ENCODE assay signal across 8 cellular contexts in the genomic region with DNA sequence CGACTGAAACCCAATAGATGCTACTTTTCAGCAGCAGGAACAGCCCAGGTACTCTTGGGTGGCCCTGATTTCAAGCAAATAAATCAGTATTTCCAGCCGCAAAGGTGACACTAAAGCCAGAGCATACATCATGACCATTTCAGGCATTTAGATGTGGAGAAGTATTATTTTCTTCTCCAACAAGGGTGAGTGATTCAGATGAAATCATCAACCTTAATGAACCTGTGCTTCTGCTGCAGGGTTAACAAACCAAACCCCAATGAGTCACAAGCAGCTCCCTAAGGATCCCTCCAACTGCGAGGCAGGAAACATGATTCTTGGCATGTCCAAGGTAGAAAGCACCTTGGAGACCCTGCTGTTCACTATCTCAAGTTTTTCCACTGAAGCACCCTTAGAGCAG. TPM values are rescaled to one million over a fixed set of nuclear protein-coding genes. Genes with fewer than 3 reads are reported as not detected.
A peak's percentile ranks its signal among the peaks of the same experiment; 100 is the strongest.
DNase-seq lines count a peak whose midpoint lies in the region; TF ChIP-seq lines count a peak whose summit lies in the region.
"Had no signal": no experiment of that assay in that cellular context is flagged by ENCODE, and none has a peak within 500 bp of the region (broad histone marks: within the 10 kb centered on the region; RNA-seq: fewer than 3 reads in every experiment).

No MANE protein-coding gene starts in this region.

- POLR2A ChIA-PET in GM10248 (lab: Yijun Ruan, JAX), result no interaction called here

- TF ChIP-seq EP300 in stomach (IDR thresholded peaks at IDR 0.05), result no peak

- H3K4me3 ChIP-seq in foreskin fibroblast (ENCODE audit: low read depth in 1 of 2, low read length in 2 of 2) (no peak overlapping the region), stomach (no peak overlapping the region)

- no peaks in the 10 kb centered on the region for H3K36me3 ChIP-seq in stomach

- intact Hi-C loops in stomach (cut with DNase I; ENCODE audit: low total_unique reads), result no loop called here

- no peaks in the 10 kb centered on the region for H3K27me3 ChIP-seq in stomach

- TF ChIP-seq POLR2A in stomach (IDR thresholded peaks at IDR 0.05), result no peak

- peaks cover 53 to 82% (median 67%) of the 10 kb centered on the region in 4 donors for H3K4me1 ChIP-seq in stomach

- DNase-seq in HK-2 (ENCODE audit: unreplicated experiment) (peak; percentile 37), SW480 (ENCODE audit: low spot score) (peak; percentile 21), foreskin fibroblast (peak; percentile 57 to 77), stomach (no peak), caudate nucleus (lab: John Stamatoyannopoulos, UW) (no peak), GM10248 (ENCODE audit: extremely low spot score) (no peak)
- no peak for DNase-seq in stimulated activated CD8-positive, alpha-beta memory T cell treated with anti-CD3 and anti-CD28 coated beads, Interleukin-4, amount 100 ng/mL, for 48 hours
- DNase-seq: NCI-H748 treated with DMSO at 0.1 percent for 48 hours had no signal

- 70 to 89% (median 84%) methylated on average over 3 of the region's 3 CpGs for WGBS in stomach, 5 donors

- TF ChIP-seq CTCF in foreskin fibroblast (IDR thresholded peaks at IDR 0.05; ENCODE audit: low read depth, low read length), result no peak
- no peak for TF ChIP-seq CTCF in stomach (IDR thresholded peaks at IDR 0.05)
- no peak for TF ChIP-seq CTCF in GM10248 (IDR thresholded peaks at IDR 0.05; ENCODE audit: control extremely low read depth, extremely low read depth, low read depth, missing control alignments)

- H3K27ac ChIP-seq in stomach (peak overlapping the region in 4 of 5 donors; percentile 18 to 77 (median 60)), caudate nucleus (ENCODE audit: low read depth, low read length) (no peak overlapping the region)

- CTCF ChIA-PET in GM10248 (lab: Yijun Ruan, JAX), result interaction anchor here (1.2 kb wide), 1 partner anchor 12 kb away, joined by 4 read pairs; no protein-coding TSS in a partner anchor

- no peaks in the 10 kb centered on the region for H3K9me3 ChIP-seq in stomach

RNA-seq across cellular contexts. Expression of gene MBNL2, which starts 32.7 kb away (rescaled TPM):
- total RNA-seq in stomach, result 10 to 100 TPM; 23.9 to 74.5 (median 50.0) TPM
- polyA plus RNA-seq in stomach, result 10 to 100 TPM in 2 of 3 donors, 1 to 10 TPM in 1; 8.3 to 17.6 (median 15.9) TPM

Comparison
In these comparisons a context has a peak if more than half of its experiments do, and no peak if none do; other contexts are left out.
1. DNase-seq: peak in HK-2 (single experiment), SW480 (single experiment) and foreskin fibroblast (2 of 2); none in stomach (single experiment), caudate nucleus (0 of 61), stimulated activated CD8-positive, alpha-beta memory T cell treated with anti-CD3 and anti-CD28 coated beads, Interleukin-4, amount 100 ng/mL, for 48 hours (single experiment) and GM10248 (single experiment).